ENCODE assay signal across 1 cellular context in the genomic region with DNA sequence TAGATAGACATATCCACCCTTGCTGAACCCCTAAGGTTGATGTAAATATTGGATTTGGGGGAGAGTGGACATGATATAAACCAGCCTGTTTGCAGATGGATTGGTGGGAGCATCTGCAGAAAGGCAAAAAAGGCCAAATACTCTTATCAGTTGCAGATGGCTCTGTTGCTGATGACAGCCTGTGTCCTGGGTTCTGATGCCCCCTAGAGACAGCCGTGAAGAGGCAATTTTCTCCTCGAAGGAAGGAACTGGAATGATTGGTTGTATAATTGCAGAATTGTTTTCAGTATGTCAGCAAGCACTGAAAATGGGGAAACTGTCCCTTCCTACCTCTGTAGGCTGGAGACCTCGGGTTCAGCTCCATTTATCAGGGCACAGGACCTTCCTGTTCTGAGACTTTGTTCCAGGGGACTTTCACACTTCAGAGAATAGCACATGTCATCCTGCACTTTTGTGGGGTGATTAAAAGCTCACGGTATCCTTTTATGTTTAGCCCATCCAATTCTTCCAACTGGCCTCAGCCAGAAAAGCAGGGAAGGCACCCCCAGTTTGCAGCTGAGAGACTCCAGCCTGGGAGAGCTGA.
TF ChIP-seq lines count a peak whose summit lies in the region.

No MANE protein-coding gene starts in this region.

TF ChIP-seq in IMR-90, 13 proteins besides CTCF, POLR2A, EP300 and RAD21 (continued from another document):
- TF ChIP-seq RFX5 (IDR thresholded peaks at IDR 0.05; ENCODE audit: low read depth, low read length) = peak; percentile 36; the same call in 1 of the 2 replicates
- no peak for TF ChIP-seq MAFK (IDR thresholded peaks at IDR 0.05; ENCODE audit: low read depth, low read length)
